ENCODE assay signal across 1 cellular context in genomic region chr20:34880971-34881370, GRCh38.
TF ChIP-seq lines count a peak whose summit lies in the region.

No MANE protein-coding gene starts in this region.

TF ChIP-seq in HepG2, 621 proteins besides CTCF, POLR2A, EP300 and RAD21:
- TF ChIP-seq ZBTB33 (CRISPR knock-in tag; IDR thresholded peaks at IDR 0.05): peak; percentile 58; the same call in 1 of the 2 replicates
TF ChIP-seq in HepG2: peak in this region for 1; not testable (repeated sequence) for 620.
